8 cellular contexts compared by ENCODE assay signal in the genomic region with DNA sequence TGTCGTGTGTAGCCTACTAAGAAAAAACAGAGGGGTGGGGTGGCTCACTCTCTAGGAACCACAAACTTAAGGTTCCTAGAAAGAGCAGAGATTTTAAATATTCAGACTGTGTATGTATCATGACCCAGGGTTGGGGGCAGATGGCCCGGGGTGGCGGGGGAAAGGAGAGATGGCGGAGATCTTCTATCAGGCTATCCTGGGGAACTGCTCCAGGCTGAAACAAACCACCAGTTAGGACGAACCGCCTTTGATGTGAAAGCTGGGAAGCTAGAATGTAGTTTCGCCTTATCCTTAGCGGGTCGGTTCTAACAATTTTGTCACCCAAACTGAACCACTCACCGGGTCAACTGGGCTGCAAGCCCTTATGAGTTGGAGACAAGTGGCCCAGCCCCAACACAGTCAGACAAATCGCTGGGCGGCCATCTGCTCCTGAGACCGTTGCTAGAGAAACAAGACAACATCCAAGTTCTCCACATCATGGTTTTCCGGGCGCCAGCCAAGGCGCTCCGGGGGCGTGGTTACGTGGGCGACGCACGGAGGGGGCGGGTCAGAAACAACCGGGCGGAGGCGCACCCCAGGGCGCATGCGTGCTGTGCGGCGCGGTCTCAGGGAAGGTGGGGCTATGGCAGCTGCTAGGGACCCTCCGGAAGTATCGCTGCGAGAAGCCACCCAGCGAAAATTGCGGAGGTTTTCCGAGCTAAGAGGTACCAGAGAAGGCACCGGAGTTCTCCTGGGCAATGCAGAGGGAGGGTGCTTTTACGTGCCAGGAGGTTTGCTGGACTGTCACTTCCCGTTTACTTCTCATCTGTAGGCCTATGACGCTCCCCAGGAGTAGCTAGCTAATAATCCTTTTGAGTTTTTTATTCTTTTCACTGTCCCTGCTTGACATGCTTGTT. TPM values are rescaled to one million over a fixed set of nuclear protein-coding genes. Genes with fewer than 3 reads are reported as not detected.
DNase-seq lines count a peak whose midpoint lies in the region; ATAC-seq, FAIRE-seq and TF ChIP-seq lines count a peak whose summit lies in the region.

A gene (plus strand): TSS at position 586 of the 896 bp plus-strand sequence. CDS start 37 bp downstream, at position 623.
A gene with protein sequence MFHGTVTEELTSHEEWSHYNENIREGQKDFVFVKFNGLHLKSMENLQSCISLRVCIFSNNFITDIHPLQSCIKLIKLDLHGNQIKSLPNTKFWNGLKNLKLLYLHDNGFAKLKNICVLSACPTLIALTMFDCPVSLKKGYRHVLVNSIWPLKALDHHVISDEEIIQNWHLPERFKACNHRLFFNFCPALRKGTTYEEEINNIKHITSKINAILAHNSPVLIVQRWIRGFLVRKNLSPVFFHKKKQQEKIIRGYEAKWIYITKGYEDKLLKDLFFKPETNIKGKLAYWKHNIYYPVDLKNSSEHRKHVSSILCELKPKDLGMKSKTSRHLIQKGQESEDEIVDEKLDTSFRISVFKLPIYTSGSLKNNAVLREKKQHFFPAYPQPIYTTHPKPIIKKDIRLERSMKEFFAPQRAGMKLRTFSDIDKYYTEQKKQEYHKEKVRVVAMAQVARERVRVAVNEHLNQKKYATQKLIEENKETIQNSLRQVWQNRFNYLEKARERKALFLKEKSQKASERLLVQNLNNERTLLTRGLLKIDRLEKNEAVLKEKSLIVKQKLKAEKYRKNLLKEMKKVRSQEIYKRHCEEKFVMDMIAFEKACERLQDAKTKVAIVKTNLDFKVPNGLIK (minus strand): TSS at position 520 of the 896 bp plus-strand sequence. CDS start 14,492 bp downstream, outside the sequence.

- H3K9me3 ChIP-seq in AG04450 (ENCODE audit: control insufficient read depth, insufficient read depth, low read length): no peaks in the 10 kb centered on the region
- no peaks in the 10 kb centered on the region for H3K9me3 ChIP-seq in WERI-Rb-1 (ENCODE audit: severe bottlenecking)
- no peaks in the 10 kb centered on the region for H3K9me3 ChIP-seq in iPS-20b (ENCODE audit: insufficient read depth, low read depth, low read length)
- H3K9me3 ChIP-seq in skeletal muscle tissue (ENCODE audit: control insufficient read depth in 3 of 3, low read length in 3 of 3): no peaks in the 10 kb centered on the region

- H3K9ac ChIP-seq in iPS-20b (ENCODE audit: low read depth, low read length) (peak within 1 kb of the TSS; percentile 87), skeletal muscle tissue (ENCODE audit: low read depth in 1 of 3, low read length in 3 of 3) (peak within 1 kb of the TSS; percentile 88 to 93 (median 89))

- TF ChIP-seq CTCF in AG04450 (IDR thresholded peaks at IDR 0.05; ENCODE audit: low read depth, low read length) (no peak), WERI-Rb-1 (IDR thresholded peaks at IDR 0.05; ENCODE audit: low read depth, low read length) (no peak), bronchial epithelial cell (IDR thresholded peaks at IDR 0.05; ENCODE audit: insufficient read depth, low read length, severe bottlenecking) (no peak)

- no peaks in the 10 kb centered on the region for H3K4me1 ChIP-seq in iPS-20b (ENCODE audit: insufficient read depth, low read length)
- H3K4me1 ChIP-seq in skeletal muscle tissue (ENCODE audit: control insufficient read depth in 3 of 3, insufficient read depth in 3 of 3, low read length in 3 of 3): peaks cover 3 to 7% (median 4%) of the 10 kb centered on the region in 3 donors

- POLR2A ChIA-PET in AG04450 (lab: Yijun Ruan, JAX): no interaction called here

- H3K27me3 ChIP-seq in AG04450 (ENCODE audit: control insufficient read depth, insufficient read depth, low read length) (no peaks in the 10 kb centered on the region), WERI-Rb-1 (ENCODE audit: insufficient read depth, low read depth, severe bottlenecking) (no peaks in the 10 kb centered on the region), bronchial epithelial cell (ENCODE audit: control insufficient read depth, insufficient read depth, low read length) (no peaks in the 10 kb centered on the region), iPS-20b (ENCODE audit: insufficient read depth, low read length) (no peaks in the 10 kb centered on the region), skeletal muscle tissue (ENCODE audit: control insufficient read depth in 3 of 3, insufficient read depth in 3 of 3, low read length in 3 of 3) (no peaks in the 10 kb centered on the region)

- DNase-seq in AG04450 (ENCODE audit: low read depth, low spot score) (peak; percentile 87), NCI-H2196 treated with DMSO at 0.1 percent for 48 hours (lab: John Stamatoyannopoulos, UW; ENCODE audit: unreplicated experiment) (peak; percentile 88), WERI-Rb-1 (peak; percentile 94), bronchial epithelial cell (ENCODE audit: low read depth) (peak; percentile 85)

- FAIRE-seq in bronchial epithelial cell (lab: Jason Lieb, UNC): no peak

- H3K27ac ChIP-seq in AG04450 (ENCODE audit: low read depth, low read length) (peak within 1 kb of the TSS; percentile 82), WERI-Rb-1 (peak within 1 kb of the TSS; percentile 69), iPS-20b (ENCODE audit: low read length) (peak within 1 kb of the TSS; percentile 65), skeletal muscle tissue (ENCODE audit: low read depth, low read length) (peak within 1 kb of the TSS; percentile 78)

- peaks cover 6% of the 10 kb centered on the region for H3K36me3 ChIP-seq in WERI-Rb-1
- H3K36me3 ChIP-seq in bronchial epithelial cell (ENCODE audit: control insufficient read depth, insufficient read depth, low read length): no peaks in the 10 kb centered on the region
- H3K36me3 ChIP-seq in iPS-20b (ENCODE audit: insufficient read depth, low read depth, low read length): no peaks in the 10 kb centered on the region
- peaks cover 5 to 6% (median 6%) of the 10 kb centered on the region in 3 donors for H3K36me3 ChIP-seq in skeletal muscle tissue (ENCODE audit: control insufficient read depth in 3 of 3, insufficient read depth in 3 of 3, low read length in 3 of 3)

- CTCF ChIA-PET in AG04450 (lab: Charles Lee): interaction anchor here (1.0 to 1.5 kb wide), 2 partner anchors 45 to 271 kb away, joined by 3 to 9 read pairs; no protein-coding TSS in a partner anchor

- H3K4me3 ChIP-seq in AG04450 (ENCODE audit: low read depth, low read length) (peak within 1 kb of the TSS; percentile 86), WERI-Rb-1 (ENCODE audit: low read depth, low read length) (peak within 1 kb of the TSS; percentile 78), bronchial epithelial cell (ENCODE audit: low read depth, low read length) (peak within 1 kb of the TSS; percentile 63), iPS-20b (ENCODE audit: low read length) (peak within 1 kb of the TSS; percentile 98), skeletal muscle tissue (ENCODE audit: low read length in 3 of 3) (peak within 1 kb of the TSS; percentile 96 to 99 (median 99))

- ATAC-seq in GM18907 (IDR thresholded peaks at IDR 0.05; ENCODE audit: unreplicated experiment) (peak; percentile 97), HG03139 (IDR thresholded peaks at IDR 0.05; ENCODE audit: unreplicated experiment) (peak; percentile 94)

RNA-seq across cellular contexts. Expression of the first gene that starts in this region (rescaled TPM):
- 13.5 and 19.6 TPM in 2 replicates for polyA plus RNA-seq in AG04450 (2011; rRNA removed)
- polyA minus RNA-seq in AG04450 (2011; rRNA and poly(A)+ RNA removed): 7.6 and 12.7 TPM in 2 replicates
- total RNA-seq in bronchial epithelial cell: 12.1 and 14.1 TPM in 2 replicates
- total RNA-seq in skeletal muscle tissue: 15.1 TPM

RNA-seq across cellular contexts. Expression of the second gene that starts in this region (rescaled TPM):
- polyA plus RNA-seq in AG04450 (2011; rRNA removed): 1.1 and 1.5 TPM in 2 replicates
- polyA minus RNA-seq in AG04450 (2011; rRNA and poly(A)+ RNA removed): 1.1 and 1.2 TPM in 2 replicates
- total RNA-seq in bronchial epithelial cell (0.26 and 0.53 TPM in 2 replicates), skeletal muscle tissue (1.0 TPM)

Comparison
In these comparisons a context has a peak if more than half of its experiments do, and no peak if none do; other contexts are left out.
1. Peak in every context shown above with its lines: DNase-seq, ATAC-seq, H3K4me3 ChIP-seq and H3K27ac ChIP-seq.